15 cellular contexts compared by ENCODE assay signal in genomic region chr4:61443813-61444510, GRCh38.
DNase-seq lines count a peak whose midpoint lies in the region; ATAC-seq and TF ChIP-seq lines count a peak whose summit lies in the region.
"Had no signal": no experiment of that assay in that cellular context is flagged by ENCODE, and none has a peak within 500 bp of the region (broad histone marks: within the 10 kb centered on the region; RNA-seq: fewer than 3 reads in every experiment).

No MANE protein-coding gene starts in this region.

- peak overlapping the region; percentile 72 for H3K9ac ChIP-seq in skeletal muscle satellite cell (ENCODE audit: low read depth, low read length)

- H3K9me3 ChIP-seq in skeletal muscle satellite cell (replicated peaks; ENCODE audit: low read length) = no peaks in the 10 kb centered on the region
- H3K9me3 ChIP-seq in right atrium auricular region = no peaks in the 10 kb centered on the region

- no peaks in the 10 kb centered on the region for H3K27me3 ChIP-seq in skeletal muscle satellite cell (ENCODE audit: control insufficient read depth, insufficient read depth, low read length)
- no peaks in the 10 kb centered on the region for H3K27me3 ChIP-seq in right atrium auricular region

- H3K4me1 ChIP-seq in skeletal muscle satellite cell (ENCODE audit: control insufficient read depth, insufficient read depth, low read length) (peaks cover 27% of the 10 kb centered on the region), right atrium auricular region (no peaks in the 10 kb centered on the region)

- H3K4me2 ChIP-seq in skeletal muscle satellite cell (ENCODE audit: low read length) = peak overlapping the region; percentile 74

- H3K36me3 ChIP-seq in skeletal muscle satellite cell (ENCODE audit: insufficient read depth, low read length) (no peaks in the 10 kb centered on the region), right atrium auricular region (no peaks in the 10 kb centered on the region)

- H3K4me3 ChIP-seq in WI38 (ENCODE audit: low read depth, low read length) (peak overlapping the region; percentile 26; the same call in 1 of the 2 replicates), foreskin fibroblast (ENCODE audit: low read depth in 1 of 2, low read length in 2 of 2) (no peak overlapping the region), skeletal muscle satellite cell (ENCODE audit: low read length) (peak overlapping the region; percentile 50), right atrium auricular region (no peak overlapping the region)
- H3K4me3 ChIP-seq: SK-N-MC had no signal

- peak; percentile 66 for DNase-seq in HS-5 (ENCODE audit: low read depth)
- peak; percentile 59 to 76 for DNase-seq in foreskin fibroblast
- no peak for DNase-seq in right atrium auricular region (ENCODE audit: low spot score)
- no peak for DNase-seq in NCI-H146 (lab: John Stamatoyannopoulos, UW)
- no peak for DNase-seq in stimulated activated CD4-positive, alpha-beta T cell treated with anti-CD3 and anti-CD28 coated beads, Interleukin-4, amount 100 ng/mL, for 1 hour
- DNase-seq: activated CD8-positive, alpha-beta memory T cell treated with anti-CD3 and anti-CD28 coated beads, Interleukin-2, amount 50 U/mL, for 4 hours; CD4-positive, CD25-positive, alpha-beta regulatory T cell had no signal

- TF ChIP-seq CTCF in WI38 (IDR thresholded peaks at IDR 0.05; ENCODE audit: low read depth, low read length) (no peak), foreskin fibroblast (IDR thresholded peaks at IDR 0.05; ENCODE audit: low read depth, low read length) (no peak), right atrium auricular region (IDR thresholded peaks at IDR 0.05) (no peak)

- no peak for ATAC-seq in HG03045 (IDR thresholded peaks at IDR 0.05; ENCODE audit: unreplicated experiment)
- ATAC-seq: activated naive CD4-positive, alpha-beta T cell treated with anti-CD3 and anti-CD28 coated beads, Interleukin-2, amount 50 U/mL, for 72 hours; left lobe of liver; natural killer cell treated with Interleukin-12 subunit alpha and Interleukin-12 subunit beta and Interleukin-15 and Interleukin-18, amount 100 ng/mL, for 72 hours; WTC11 had no signal

- no peak overlapping the region for H3K27ac ChIP-seq in right atrium auricular region
- H3K27ac ChIP-seq: SK-N-MC had no signal

Comparison
In these comparisons a context has a peak if more than half of its experiments do, and no peak if none do; other contexts are left out.
1. DNase-seq: peak in HS-5 (single experiment) and foreskin fibroblast (2 of 2); none in right atrium auricular region (single experiment), NCI-H146 (single experiment) and stimulated activated CD4-positive, alpha-beta T cell treated with anti-CD3 and anti-CD28 coated beads, Interleukin-4, amount 100 ng/mL, for 1 hour (single experiment).
2. H3K4me3 ChIP-seq: peak in WI38 (single experiment) and skeletal muscle satellite cell (single experiment); none in foreskin fibroblast (0 of 2) and right atrium auricular region (0 of 2).